ENCODE assay signal across 16 cellular contexts in the genomic region with DNA sequence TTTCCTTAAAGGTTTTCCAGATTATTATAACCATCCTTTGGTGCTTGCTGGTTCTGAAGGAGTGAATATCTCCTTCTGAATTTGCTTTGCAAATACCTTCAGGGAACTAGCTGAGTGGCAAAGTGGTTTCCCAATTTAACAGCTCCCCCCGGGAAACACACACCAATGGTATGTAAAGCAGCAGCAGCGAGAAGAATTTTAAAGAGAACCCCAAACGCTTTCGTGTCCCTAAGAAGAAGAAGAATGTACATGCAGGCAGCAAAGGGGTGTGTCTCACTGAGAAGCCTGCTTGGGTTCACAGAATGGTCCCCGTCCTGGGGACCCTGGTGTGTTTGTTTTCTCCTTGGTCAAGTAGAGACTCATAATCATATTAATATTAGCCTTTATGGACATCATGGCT. TPM values are rescaled to one million over a fixed set of nuclear protein-coding genes. Genes with fewer than 3 reads are reported as not detected.
DNase-seq lines count a peak whose midpoint lies in the region; ATAC-seq and TF ChIP-seq lines count a peak whose summit lies in the region.
"Had no signal": no experiment of that assay in that cellular context is flagged by ENCODE, and none has a peak within 500 bp of the region (broad histone marks: within the 10 kb centered on the region; RNA-seq: fewer than 3 reads in every experiment).

No MANE protein-coding gene starts in this region.

- no peak for TF ChIP-seq POLR2A in esophagus muscularis mucosa (IDR thresholded peaks at IDR 0.05; ENCODE audit: low read depth)

- no peak for DNase-seq in natural killer cell treated with Interleukin-12 subunit alpha and Interleukin-12 subunit beta and Interleukin-15 and Interleukin-18, amount 100 ng/mL, for 72 hours (ENCODE audit: low spot score)
- DNase-seq in natural killer cell (no peak), NCI-H526 treated with DMSO at 0.1 percent for 48 hours (lab: John Stamatoyannopoulos, UW) (peak; percentile 92), esophagus muscularis mucosa (ENCODE audit: extremely low spot score) (peak; percentile 12), globus pallidus (ENCODE audit: low spot score) (no peak)
- DNase-seq: amniotic stem cell; dermis blood vessel endothelial cell; immature natural killer cell; mucosa of descending colon; stimulated activated CD4-positive, alpha-beta T cell treated with anti-CD3 and anti-CD28 coated beads, Interleukin-4, amount 100 ng/mL, for 1 hour had no signal

- ATAC-seq in natural killer cell treated with Interleukin-12 subunit alpha and Interleukin-12 subunit beta and Interleukin-15 and Interleukin-18, amount 100 ng/mL, for 72 hours, result no peak
- ATAC-seq in natural killer cell (no peak), HG02588 (IDR thresholded peaks at IDR 0.05; ENCODE audit: unreplicated experiment) (no peak), HG02610 (IDR thresholded peaks at IDR 0.05; ENCODE audit: unreplicated experiment) (no peak), HG03457 (IDR thresholded peaks at IDR 0.05; ENCODE audit: unreplicated experiment) (no peak)
- ATAC-seq: mucosa of descending colon had no signal

- no peaks in the 10 kb centered on the region for H3K9me3 Mint-ChIP-seq in natural killer cell treated with Interleukin-12 subunit alpha and Interleukin-12 subunit beta and Interleukin-15 and Interleukin-18, amount 100 ng/mL, for 72 hours
- H3K9me3 Mint-ChIP-seq in natural killer cell, result no peaks in the 10 kb centered on the region
- H3K9me3 Mint-ChIP-seq: immature natural killer cell; stimulated activated naive CD8-positive, alpha-beta T cell treated with anti-CD3 and anti-CD28 coated beads, Interleukin-15, Interleukin-2, amounts not matched to agents 100 ng/mL and 50 ng/mL, for 24 hours had no signal

- peaks cover 13 to 15% of the 10 kb centered on the region in 2 donors for H3K4me1 Mint-ChIP-seq in natural killer cell treated with Interleukin-12 subunit alpha and Interleukin-12 subunit beta and Interleukin-15 and Interleukin-18, amount 100 ng/mL, for 72 hours (ENCODE audit: low read depth in 2 of 2)
- H3K4me1 Mint-ChIP-seq in natural killer cell, result peaks cover 0 to 20% of the 10 kb centered on the region in 2 donors

- no peak for TF ChIP-seq EP300 in esophagus muscularis mucosa (IDR thresholded peaks at IDR 0.05)

- H3K27ac Mint-ChIP-seq in natural killer cell treated with Interleukin-12 subunit alpha and Interleukin-12 subunit beta and Interleukin-15 and Interleukin-18, amount 100 ng/mL, for 72 hours, result peak overlapping the region; percentile 38 to 61
- H3K27ac Mint-ChIP-seq in natural killer cell, result peak overlapping the region in 1 of 2 donors; percentile 25
- H3K27ac Mint-ChIP-seq: stimulated activated naive CD8-positive, alpha-beta T cell treated with anti-CD3 and anti-CD28 coated beads, Interleukin-15, Interleukin-2, amounts not matched to agents 100 ng/mL and 50 ng/mL, for 24 hours had no signal

- peaks cover 0 to 7% (median 2%) of the 10 kb centered on the region in 4 donors for H3K4me1 ChIP-seq in esophagus muscularis mucosa

- no peak overlapping the region for H3K27ac ChIP-seq in esophagus muscularis mucosa (replicated peaks in 1 of 4)
- H3K27ac ChIP-seq: BLaER1 treated with 17β-estradiol and CSF1 and Interleukin-3, amounts not matched to agents 10 nM and 100 nM had no signal

- no peaks in the 10 kb centered on the region for H3K27me3 ChIP-seq in esophagus muscularis mucosa
- H3K27me3 ChIP-seq: BLaER1 treated with 17β-estradiol and CSF1 and Interleukin-3, amounts not matched to agents 10 nM and 100 nM had no signal

- 37% methylated on average over 5 of the region's 5 CpGs for WGBS in esophagus muscularis mucosa

- no peaks in the 10 kb centered on the region for H3K27me3 Mint-ChIP-seq in natural killer cell treated with Interleukin-12 subunit alpha and Interleukin-12 subunit beta and Interleukin-15 and Interleukin-18, amount 100 ng/mL, for 72 hours
- H3K27me3 Mint-ChIP-seq in natural killer cell (ENCODE audit: low read depth in 2 of 2), result no peaks in the 10 kb centered on the region
- H3K27me3 Mint-ChIP-seq: stimulated activated naive CD8-positive, alpha-beta T cell treated with anti-CD3 and anti-CD28 coated beads, Interleukin-15, Interleukin-2, amounts not matched to agents 100 ng/mL and 50 ng/mL, for 24 hours had no signal

- H3K36me3 Mint-ChIP-seq in natural killer cell treated with Interleukin-12 subunit alpha and Interleukin-12 subunit beta and Interleukin-15 and Interleukin-18, amount 100 ng/mL, for 72 hours, result no peaks in the 10 kb centered on the region
- H3K36me3 Mint-ChIP-seq in natural killer cell, result no peaks in the 10 kb centered on the region
- H3K36me3 Mint-ChIP-seq: immature natural killer cell had no signal

- no peak overlapping the region for H3K4me3 Mint-ChIP-seq in natural killer cell treated with Interleukin-12 subunit alpha and Interleukin-12 subunit beta and Interleukin-15 and Interleukin-18, amount 100 ng/mL, for 72 hours
- no peak overlapping the region for H3K4me3 Mint-ChIP-seq in natural killer cell
- H3K4me3 Mint-ChIP-seq: immature natural killer cell; stimulated activated naive CD8-positive, alpha-beta T cell treated with anti-CD3 and anti-CD28 coated beads, Interleukin-15, Interleukin-2, amounts not matched to agents 100 ng/mL and 50 ng/mL, for 24 hours had no signal

- no peak for TF ChIP-seq CTCF in natural killer cell (IDR thresholded peaks at IDR 0.05)
- TF ChIP-seq CTCF in esophagus muscularis mucosa (IDR thresholded peaks at IDR 0.05), result no peak

- no peaks in the 10 kb centered on the region for H3K9me3 ChIP-seq in esophagus muscularis mucosa
- H3K9me3 ChIP-seq: BLaER1 treated with 17β-estradiol and CSF1 and Interleukin-3, amounts not matched to agents 10 nM and 100 nM; mucosa of descending colon had no signal

- H3K4me3 ChIP-seq in esophagus muscularis mucosa, result no peak overlapping the region
- H3K4me3 ChIP-seq: BLaER1 treated with 17β-estradiol and CSF1 and Interleukin-3, amounts not matched to agents 10 nM and 100 nM; mucosa of descending colon had no signal

- intact Hi-C loops in natural killer cell (cut with micrococcal nuclease) (no loop called here), esophagus muscularis mucosa (cut with DNase I) (no loop called here)

- no peaks in the 10 kb centered on the region for H3K36me3 ChIP-seq in esophagus muscularis mucosa
- H3K36me3 ChIP-seq: BLaER1 treated with 17β-estradiol and CSF1 and Interleukin-3, amounts not matched to agents 10 nM and 100 nM had no signal

RNA-seq across cellular contexts. Expression of a gene that starts 4.2 kb away (rescaled TPM):
- 10 to 100 TPM; 74.3 to 98.4 TPM for total RNA-seq in natural killer cell treated with Interleukin-12 subunit alpha and Interleukin-12 subunit beta and Interleukin-15 and Interleukin-18, amount 100 ng/mL, for 72 hours
- 100 to 1,000 TPM; 120 to 141 (median 121) TPM for total RNA-seq in natural killer cell
- 10 to 100 TPM; 23.4 to 36.8 (median 31.0) TPM for total RNA-seq in esophagus muscularis mucosa

RNA-seq across cellular contexts. Expression of a gene that starts 27.7 kb away (rescaled TPM):
- 1 to 10 TPM; 1.7 to 1.8 TPM for total RNA-seq in natural killer cell treated with Interleukin-12 subunit alpha and Interleukin-12 subunit beta and Interleukin-15 and Interleukin-18, amount 100 ng/mL, for 72 hours
- total RNA-seq in natural killer cell, result 1 to 10 TPM in 2 of 3 donors, under 1 TPM in 1; 0.79 to 1.8 (median 1.5) TPM
- under 1 TPM in 1 of 4 donors, not detected in 3; 0.32 TPM for total RNA-seq in esophagus muscularis mucosa
- total RNA-seq: dermis blood vessel endothelial cell, LHCN-M2 had no signal

RNA-seq across cellular contexts. Expression of a gene that starts 50.2 kb away (rescaled TPM):
- total RNA-seq in natural killer cell treated with Interleukin-12 subunit alpha and Interleukin-12 subunit beta and Interleukin-15 and Interleukin-18, amount 100 ng/mL, for 72 hours, result 10 to 100 TPM; 19.5 to 59.1 TPM
- total RNA-seq in natural killer cell (100 to 1,000 TPM in 2 of 3 donors, 10 to 100 TPM in 1; 73.7 to 114 (median 107) TPM), esophagus muscularis mucosa (1 to 10 TPM in 3 of 4 donors, under 1 TPM in 1; 0.63 to 3.1 (median 1.9) TPM)

Comparison
In these comparisons a context has a peak if more than half of its experiments do, and no peak if none do; other contexts are left out.
1. DNase-seq: peak in NCI-H526 treated with DMSO at 0.1 percent for 48 hours (single experiment) and esophagus muscularis mucosa (single experiment); none in natural killer cell treated with Interleukin-12 subunit alpha and Interleukin-12 subunit beta and Interleukin-15 and Interleukin-18, amount 100 ng/mL, for 72 hours (single experiment), natural killer cell (single experiment) and globus pallidus (single experiment).
2. RNA of a gene that starts 50.2 kb away (total RNA-seq): 73.7 to 114 TPM in natural killer cell and 19.5 to 59.1 TPM in natural killer cell treated with Interleukin-12 subunit alpha and Interleukin-12 subunit beta and Interleukin-15 and Interleukin-18, amount 100 ng/mL, for 72 hours; 0.63 to 3.1 TPM in esophagus muscularis mucosa; every median in the first group is over 4 times any median in the second.